In the genomic region with DNA sequence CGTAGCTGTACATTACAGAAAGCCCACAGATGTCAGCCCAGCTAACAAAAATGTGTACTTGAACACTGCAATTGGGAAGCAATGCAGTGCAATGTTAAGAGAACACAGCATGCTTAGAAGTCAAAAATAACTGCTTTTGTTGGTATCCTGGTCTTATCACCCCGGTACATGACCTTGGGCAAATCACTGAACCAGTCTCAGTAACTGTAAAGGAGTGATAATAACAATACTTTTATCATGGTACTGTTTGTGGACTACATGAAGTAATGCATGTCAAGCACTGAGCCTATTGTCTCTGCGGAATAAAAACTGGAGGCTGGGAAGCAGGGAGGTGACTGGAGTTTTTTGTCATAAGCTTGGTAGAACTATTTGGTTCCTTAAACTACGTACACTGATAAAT, we compare ENCODE assay signal across 20 cellular contexts. TPM values are rescaled to one million over a fixed set of nuclear protein-coding genes. Genes with fewer than 3 reads are reported as not detected.
"Had no signal": no experiment of that assay in that cellular context is flagged by ENCODE, and none has a peak within 500 bp of the region (broad histone marks: within the 10 kb centered on the region; RNA-seq: fewer than 3 reads in every experiment).

No MANE protein-coding gene starts in this region.

- H3K9me3 ChIP-seq: colonic mucosa, esophagus squamous epithelium, gastroesophageal sphincter, tibial nerve had no signal

- H3K27ac ChIP-seq: brain microvascular endothelial cell, colonic mucosa, esophagus squamous epithelium, gastroesophageal sphincter had no signal

- DNase-seq: activated CD4-positive, alpha-beta T cell treated with anti-CD3 and anti-CD28 coated beads for 1 hour; activated CD4-positive, alpha-beta T cell treated with anti-CD3 and anti-CD28 coated beads, Interleukin-2, amount 50 U/mL, for 1 hour; activated CD8-positive, alpha-beta T cell treated with anti-CD3 and anti-CD28 coated beads, Interleukin-2, amount 10 ng/mL, durations not matched to agents 7 days and 5 days; activated gamma-delta T cell treated with Interleukin-2 at 50 U/mL for 16 hours; anterior cingulate cortex; brain microvascular endothelial cell; colonic mucosa; effector memory CD8-positive, alpha-beta T cell; esophagus squamous epithelium; natural killer cell; stimulated activated CD4-positive, alpha-beta T cell treated with anti-CD3 and anti-CD28 coated beads, Interleukin-4, amount 100 ng/mL, for 4 hours; stimulated activated naive CD8-positive, alpha-beta T cell treated with anti-CD3 and anti-CD28 coated beads, Interleukin-15, Interleukin-2, amounts not matched to agents 100 U/mL and 50 U/mL, for 24 hours; SW 1271; T-helper 17 cell had no signal

- ATAC-seq: activated CD8-positive, alpha-beta T cell treated with anti-CD3 and anti-CD28 coated beads, Interleukin-2, amount 10 ng/mL, durations not matched to agents 7 days and 5 days; effector memory CD8-positive, alpha-beta T cell; gastroesophageal sphincter; natural killer cell; stimulated activated naive CD8-positive, alpha-beta T cell treated with anti-CD3 and anti-CD28 coated beads, Interleukin-15, Interleukin-2, amounts not matched to agents 100 U/mL and 50 U/mL, for 24 hours; T-helper 17 cell had no signal

- H3K27me3 ChIP-seq: brain microvascular endothelial cell, colonic mucosa, dorsolateral prefrontal cortex, esophagus squamous epithelium, gastroesophageal sphincter, tibial nerve had no signal

- H3K4me3 ChIP-seq: colonic mucosa, esophagus squamous epithelium, gastroesophageal sphincter, lung, tibial nerve had no signal

- H3K36me3 ChIP-seq: brain microvascular endothelial cell, colonic mucosa had no signal

RNA-seq across cellular contexts. Expression of a gene that starts 44.7 kb away (rescaled TPM):
- total RNA-seq: osteoblast, posterior vena cava, tibial nerve had no signal
